ENCODE assay signal across 9 cellular contexts in genomic region chr2:24917731-24918325, GRCh38. TPM values are rescaled to one million over a fixed set of nuclear protein-coding genes. Genes with fewer than 3 reads are reported as not detected.
DNase-seq lines count a peak whose midpoint lies in the region; ATAC-seq and TF ChIP-seq lines count a peak whose summit lies in the region.
"Had no signal": no experiment of that assay in that cellular context is flagged by ENCODE, and none has a peak within 500 bp of the region (broad histone marks: within the 10 kb centered on the region; RNA-seq: fewer than 3 reads in every experiment).

No MANE protein-coding gene starts in this region.

- H4K91ac ChIP-seq in H9 (ENCODE audit: insufficient read length, low read depth, low read length) = no peak overlapping the region

- H2BK5ac ChIP-seq in H9 (ENCODE audit: insufficient read length, low read length) = no peak overlapping the region

- DNase-seq in H9 (no peak), T-helper 17 cell (no peak), fibroblast of the aortic adventitia (ENCODE audit: low read depth) (no peak), ureter (ENCODE audit: low spot score) (no peak), globus pallidus (ENCODE audit: low spot score) (no peak)
- no peak for DNase-seq in activated CD4-positive, CD25-positive, alpha-beta regulatory T cell (lab: John Stamatoyannopoulos, UW)
- DNase-seq: stimulated activated naive CD4-positive, alpha-beta T cell treated with Interleukin-2 at 50 U/mL for 16 hours had no signal

- no peaks in the 10 kb centered on the region for H3K27me3 ChIP-seq in H9 (ENCODE audit: insufficient read depth, low read length)
- H3K27me3 ChIP-seq in skeletal muscle tissue (ENCODE audit: control insufficient read depth in 3 of 3, insufficient read depth in 3 of 3, low read length in 3 of 3) = peaks cover 13 to 23% (median 21%) of the 10 kb centered on the region in 3 donors

- H3K36me3 Mint-ChIP-seq in H9 (ENCODE audit: insufficient read depth in 1 of 3, low read depth in 3 of 3) (peaks cover 5 to 18% (median 14%) of the 10 kb centered on the region in 3 experiments; a peak in 6 of 7 replicates), T-helper 17 cell (ENCODE audit: low read depth) (no peaks in the 10 kb centered on the region)

- H2BK120ac ChIP-seq in H9 (ENCODE audit: low read depth, low read length, poor library complexity, severe bottlenecking) = no peak overlapping the region

- no peak overlapping the region for H2BK15ac ChIP-seq in H9 (ENCODE audit: low read depth, low read length)

- no peaks in the 10 kb centered on the region for H3K9me3 ChIP-seq in H9 (ENCODE audit: control insufficient read depth, low read depth, low read length)
- H3K9me3 ChIP-seq in T-helper 17 cell (ENCODE audit: control insufficient read depth, low read length, poor library complexity, severe bottlenecking) = no peaks in the 10 kb centered on the region
- H3K9me3 ChIP-seq in skeletal muscle tissue (ENCODE audit: control insufficient read depth in 3 of 3, low read length in 3 of 3) = no peaks in the 10 kb centered on the region

- H3K9me3 Mint-ChIP-seq in H9 = no peaks in the 10 kb centered on the region

- H3K4me1 Mint-ChIP-seq in H9 = peaks cover 16 to 21% of the 10 kb centered on the region in 2 experiments
- H3K4me1 Mint-ChIP-seq in T-helper 17 cell = peaks cover 31% of the 10 kb centered on the region

- H2BK20ac ChIP-seq in H9 (ENCODE audit: low read depth, low read length, poor library complexity, severe bottlenecking) = no peak overlapping the region

- TF ChIP-seq CTCF in H9 (conservative IDR thresholded peaks at IDR 0.05) (no peak), fibroblast of the aortic adventitia (IDR thresholded peaks at IDR 0.05; ENCODE audit: insufficient read depth, low read length) (no peak)

- peak overlapping the region; percentile 13 for H3K4me3 ChIP-seq in fibroblast of the aortic adventitia (ENCODE audit: low read depth, low read length)
- H3K4me3 ChIP-seq in skeletal muscle tissue (ENCODE audit: low read length in 3 of 3) = peak overlapping the region; percentile 64 to 76 (median 66)

- no peak overlapping the region for H4K8ac ChIP-seq in H9 (replicated peaks; ENCODE audit: insufficient read length, low read depth, low read length)

- no peak overlapping the region for H3K9ac ChIP-seq in H9 (ENCODE audit: extremely low read depth, insufficient read length, low read length)
- H3K9ac ChIP-seq in skeletal muscle tissue (ENCODE audit: low read depth in 1 of 3, low read length in 3 of 3) = peak overlapping the region in 2 of 3 donors; percentile 13 to 75

- no peak overlapping the region for H3K4me2 ChIP-seq in H9 (ENCODE audit: insufficient read depth, insufficient read length, low read length)

- no peaks in the 10 kb centered on the region for H4K20me1 ChIP-seq in H9 (ENCODE audit: control insufficient read depth, insufficient read depth, insufficient read length)

- H3K23me2 ChIP-seq in H9 (ENCODE audit: insufficient read length, low read depth, low read length, poor library complexity, severe bottlenecking) = no peaks in the 10 kb centered on the region

- no peak overlapping the region for H3K27ac ChIP-seq in H9 (ENCODE audit: insufficient read length, low read depth, low read length)
- H3K27ac ChIP-seq in skeletal muscle tissue (ENCODE audit: low read depth, low read length) = no peak overlapping the region

- no peaks in the 10 kb centered on the region for H3K4me1 ChIP-seq in H9 (ENCODE audit: insufficient read depth, low read length)
- peaks cover 9 to 22% (median 16%) of the 10 kb centered on the region in 3 donors for H3K4me1 ChIP-seq in skeletal muscle tissue (ENCODE audit: control insufficient read depth in 3 of 3, insufficient read depth in 3 of 3, low read length in 3 of 3)

- no peak overlapping the region for H4K5ac ChIP-seq in H9 (ENCODE audit: insufficient read length, low read depth, low read length)

- H3K79me2 ChIP-seq in H9 (ENCODE audit: insufficient read depth, low read length) = peaks cover 2% of the 10 kb centered on the region; the same call in 1 of the 2 replicates

- no peaks in the 10 kb centered on the region for H3K79me1 ChIP-seq in H9 (ENCODE audit: insufficient read depth, low read depth, low read length, poor library complexity, severe bottlenecking)

- H2AFZ ChIP-seq in H9 (ENCODE audit: low read length) = no peak overlapping the region

- no peak overlapping the region for H2AK5ac ChIP-seq in H9 (ENCODE audit: insufficient read length, low read length)

- no peak overlapping the region for H3K23ac ChIP-seq in H9 (ENCODE audit: insufficient read length, low read depth, low read length)

- H3K27ac Mint-ChIP-seq in H9 (no peak overlapping the region), T-helper 17 cell (peak overlapping the region; percentile 39)

- H2BK12ac ChIP-seq in H9 (ENCODE audit: insufficient read length, low read depth, low read length) = no peak overlapping the region

- H3K4me3 Mint-ChIP-seq in H9 = peak overlapping the region; percentile 80
- peak overlapping the region; percentile 58 for H3K4me3 Mint-ChIP-seq in T-helper 17 cell

- H3K14ac ChIP-seq in H9 (ENCODE audit: insufficient read depth, low read length) = no peak overlapping the region

- H3K36me3 ChIP-seq in skeletal muscle tissue (ENCODE audit: control insufficient read depth in 3 of 3, insufficient read depth in 3 of 3, low read length in 3 of 3) = no peaks in the 10 kb centered on the region

- H3T11ph ChIP-seq in H9 (ENCODE audit: low read length) = no peak overlapping the region

- no CpG with 5 or more reads among the region's 12 CpGs for WGBS in H9 (ENCODE audit: extremely low coverage, insufficient read length, low lambda C conversion rate)

- no peak overlapping the region for H3K4ac ChIP-seq in H9 (ENCODE audit: low read depth, low read length)

- H3K56ac ChIP-seq in H9 (ENCODE audit: insufficient read length, low read depth, low read length) = no peak overlapping the region

- ATAC-seq in T-helper 17 cell (no peak), HG03520 (IDR thresholded peaks at IDR 0.05; ENCODE audit: unreplicated experiment) (no peak)

- peaks cover 8% of the 10 kb centered on the region for H3K27me3 Mint-ChIP-seq in H9 (ENCODE audit: low read depth)
- no peaks in the 10 kb centered on the region for H3K27me3 Mint-ChIP-seq in T-helper 17 cell

- H3K18ac ChIP-seq in H9 (ENCODE audit: insufficient read length, low read depth, low read length) = no peak overlapping the region

RNA-seq across cellular contexts. Expression of gene ADCY3, which starts 2.2 kb away (rescaled TPM):
- total RNA-seq in H9 (2021) (39.5 and 43.0 TPM in 2 replicates), T-helper 17 cell (10 to 100 TPM; 40.7 to 59.3 TPM), fibroblast of the aortic adventitia (ENCODE audit: low replicate concordance) (42.0 and 50.3 TPM in 2 replicates), skeletal muscle tissue (13.6 TPM), ureter (82.5 TPM)

RNA-seq across cellular contexts. Expression of gene DNAJC27, which starts 53.9 kb away (rescaled TPM):
- total RNA-seq in H9 (2021) = 4.6 and 5.1 TPM in 2 replicates
- total RNA-seq in T-helper 17 cell = 10 to 100 TPM; 15.7 to 19.2 TPM
- 3.8 and 5.6 TPM in 2 replicates for total RNA-seq in fibroblast of the aortic adventitia (ENCODE audit: low replicate concordance)
- 8.4 TPM for total RNA-seq in skeletal muscle tissue
- total RNA-seq in ureter = 14.6 TPM
